In genomic region chr16:2904922-2905240, GRCh38 we compare ENCODE assay signal across 8 cellular contexts.
A peak's percentile ranks its signal among the peaks of the same experiment; 100 is the strongest.
DNase-seq lines count a peak whose midpoint lies in the region; ATAC-seq lines count a peak whose summit lies in the region.

No MANE protein-coding gene starts in this region.

- peaks cover 4 to 8% of the 10 kb centered on the region in 2 donors for H3K36me3 Mint-ChIP-seq in stimulated activated naive B cell treated with anti-CD40 and anti-IgM and Interleukin-4, amounts not matched to agents 10 μg/mL and 1 μg/mL and 100 μg/mL, for 72 hours

- peak overlapping the region; percentile 91 to 94 for H3K4me3 Mint-ChIP-seq in stimulated activated naive B cell treated with anti-CD40 and anti-IgM and Interleukin-4, amounts not matched to agents 10 μg/mL and 1 μg/mL and 100 μg/mL, for 72 hours

- ATAC-seq in GM18519 (IDR thresholded peaks at IDR 0.05; ENCODE audit: low FRiP score, unreplicated experiment) = peak; percentile 5
- ATAC-seq in HG03039 (IDR thresholded peaks at IDR 0.05; ENCODE audit: unreplicated experiment) = peak; percentile 10
- ATAC-seq in stimulated activated naive B cell treated with anti-CD40 and anti-IgM and Interleukin-4, amounts not matched to agents 10 μg/mL and 1 μg/mL and 100 μg/mL, for 72 hours (replicated peaks) = no peak

- H3K4me3 ChIP-seq in iPS-15b (ENCODE audit: low read depth, low read length) = peak overlapping the region; percentile 94

- H3K27me3 Mint-ChIP-seq in stimulated activated naive B cell treated with anti-CD40 and anti-IgM and Interleukin-4, amounts not matched to agents 10 μg/mL and 1 μg/mL and 100 μg/mL, for 72 hours = no peaks in the 10 kb centered on the region

- H3K4me1 Mint-ChIP-seq in stimulated activated naive B cell treated with anti-CD40 and anti-IgM and Interleukin-4, amounts not matched to agents 10 μg/mL and 1 μg/mL and 100 μg/mL, for 72 hours = peaks cover 19 to 33% of the 10 kb centered on the region in 2 donors

- no peaks in the 10 kb centered on the region for H3K9me3 ChIP-seq in iPS-15b (ENCODE audit: control insufficient read depth, insufficient read depth, low read length)

- peaks cover 0 to 4% of the 10 kb centered on the region in 2 donors for H3K9me3 Mint-ChIP-seq in stimulated activated naive B cell treated with anti-CD40 and anti-IgM and Interleukin-4, amounts not matched to agents 10 μg/mL and 1 μg/mL and 100 μg/mL, for 72 hours

- peak overlapping the region; percentile 88 for H3K9ac ChIP-seq in iPS-15b (ENCODE audit: low read depth, low read length)

- peak overlapping the region; percentile 88 for H3K27ac Mint-ChIP-seq in stimulated activated naive B cell treated with anti-CD40 and anti-IgM and Interleukin-4, amounts not matched to agents 10 μg/mL and 1 μg/mL and 100 μg/mL, for 72 hours

- H3K36me3 ChIP-seq in iPS-15b (ENCODE audit: control insufficient read depth, insufficient read depth, low read length) = no peaks in the 10 kb centered on the region

- peak; percentile 24 for DNase-seq in activated naive CD4-positive, alpha-beta T cell treated with Interleukin-2 at 50 U/mL for 16 hours
- DNase-seq in stimulated activated naive B cell treated with anti-CD40 and anti-IgM and Interleukin-4, amounts not matched to agents 10 μg/mL and 1 μg/mL and 100 μg/mL, for 72 hours = no peak
- DNase-seq in NCI-H446 treated with DMSO at 0.1 percent for 48 hours (lab: John Stamatoyannopoulos, UW) (no peak), NCI-H526 (lab: John Stamatoyannopoulos, UW) (no peak), NCI-H2081 treated with DMSO at 0.1 percent for 48 hours (lab: John Stamatoyannopoulos, UW) (no peak)

- H3K4me1 ChIP-seq in iPS-15b (ENCODE audit: control insufficient read depth, insufficient read depth, low read length) = no peaks in the 10 kb centered on the region

- no peaks in the 10 kb centered on the region for H3K27me3 ChIP-seq in iPS-15b (ENCODE audit: control insufficient read depth, insufficient read depth, low read length)

Comparison
In these comparisons a context has a peak if more than half of its experiments do, and no peak if none do; other contexts are left out.
1. ATAC-seq: peak in GM18519 (single experiment) and HG03039 (single experiment); none in stimulated activated naive B cell treated with anti-CD40 and anti-IgM and Interleukin-4, amounts not matched to agents 10 μg/mL and 1 μg/mL and 100 μg/mL, for 72 hours (0 of 2).